ENCODE assay signal across 1 cellular context in genomic region chr12:3046441-3047200, GRCh38.
TF ChIP-seq lines count a peak whose summit lies in the region.

No MANE protein-coding gene starts in this region.

TF ChIP-seq in IMR-90, 13 proteins besides CTCF, POLR2A, EP300 and RAD21:
- no peak for TF ChIP-seq NFE2L2 (IDR thresholded peaks at IDR 0.05; ENCODE audit: low read depth, low read length)
- TF ChIP-seq ELK1 (IDR thresholded peaks at IDR 0.05; ENCODE audit: borderline replicate concordance, low read depth, low read length), result no peak
- no peak for TF ChIP-seq MAFK (IDR thresholded peaks at IDR 0.05; ENCODE audit: low read depth, low read length)
- no peak for TF ChIP-seq USF2 (IDR thresholded peaks at IDR 0.05; ENCODE audit: low read depth, low read length)
- TF ChIP-seq SMC3 (IDR thresholded peaks at IDR 0.05; ENCODE audit: low read depth, low read length), result no peak
- no peak for TF ChIP-seq BHLHE40 (IDR thresholded peaks at IDR 0.05; ENCODE audit: low read depth, low read length)
- no peak for TF ChIP-seq CHD1 (IDR thresholded peaks at IDR 0.05; ENCODE audit: low read depth, low read length)
- no peak for TF ChIP-seq FOS (IDR thresholded peaks at IDR 0.05; ENCODE audit: low read depth, low read length)
- no peak for TF ChIP-seq MAZ (IDR thresholded peaks at IDR 0.05; ENCODE audit: borderline replicate concordance, low read depth, low read length)
- no peak for TF ChIP-seq RFX5 (IDR thresholded peaks at IDR 0.05; ENCODE audit: low read depth, low read length)
- TF ChIP-seq RCOR1 (IDR thresholded peaks at IDR 0.05; ENCODE audit: insufficient replicate concordance, low read length), result no peak
- no peak for TF ChIP-seq MXI1 (IDR thresholded peaks at IDR 0.05; ENCODE audit: borderline replicate concordance, low read depth, low read length)
- TF ChIP-seq CEBPB (IDR thresholded peaks at IDR 0.05; ENCODE audit: low read depth, low read length), result no peak
